ENCODE assay signal across 13 cellular contexts in genomic region chr6:154232013-154232920, GRCh38.
DNase-seq lines count a peak whose midpoint lies in the region; ATAC-seq and TF ChIP-seq lines count a peak whose summit lies in the region.
"Had no signal": no experiment of that assay in that cellular context is flagged by ENCODE, and none has a peak within 500 bp of the region (broad histone marks: within the 10 kb centered on the region; RNA-seq: fewer than 3 reads in every experiment).

No MANE protein-coding gene starts in this region.

- no peaks in the 10 kb centered on the region for H4K20me1 ChIP-seq in fibroblast of lung (ENCODE audit: control insufficient read depth, extremely low read depth, insufficient read depth, low read length)

- H3K4me3 ChIP-seq in fibroblast of lung (replicated peaks in 1 of 4; ENCODE audit: control extremely low read depth in 1 of 4, insufficient read depth in 1 of 4, low read depth in 3 of 4, low read length in 4 of 4) (no peak overlapping the region), vagina (no peak overlapping the region)

- H3K4me3 Mint-ChIP-seq in activated naive CD4-positive, alpha-beta T cell treated with anti-CD3 and anti-CD28 coated beads, Interleukin-2, amount 10 ng/mL, durations not matched to agents 7 days and 5 days: peak overlapping the region; percentile 45
- H3K4me3 Mint-ChIP-seq in activated CD4-positive, alpha-beta memory T cell treated with anti-CD3 and anti-CD28 coated beads, Interleukin-2, amount 10 ng/mL, durations not matched to agents 7 days and 5 days: peak overlapping the region; percentile 40
- peak overlapping the region; percentile 56 to 82 for H3K4me3 Mint-ChIP-seq in stimulated activated naive CD8-positive, alpha-beta T cell treated with anti-CD3 and anti-CD28 coated beads, Interleukin-15, amount 100 ng/mL, for 72 hours
- H3K4me3 Mint-ChIP-seq: H9, nephron had no signal

- intact Hi-C loops in vagina (cut with DNase I): no loop called here

- no peaks in the 10 kb centered on the region for H3K79me2 ChIP-seq in fibroblast of lung (ENCODE audit: control insufficient read depth, insufficient read depth, low read length)

- H3K27ac Mint-ChIP-seq in activated naive CD4-positive, alpha-beta T cell treated with anti-CD3 and anti-CD28 coated beads, Interleukin-2, amount 10 ng/mL, durations not matched to agents 7 days and 5 days: peak overlapping the region; percentile 81
- H3K27ac Mint-ChIP-seq in activated CD4-positive, alpha-beta memory T cell treated with anti-CD3 and anti-CD28 coated beads, Interleukin-2, amount 10 ng/mL, durations not matched to agents 7 days and 5 days: peak overlapping the region; percentile 60
- peak overlapping the region in 1 of 2 donors; percentile 80 for H3K27ac Mint-ChIP-seq in stimulated activated naive CD8-positive, alpha-beta T cell treated with anti-CD3 and anti-CD28 coated beads, Interleukin-15, amount 100 ng/mL, for 72 hours
- H3K27ac Mint-ChIP-seq: H9, nephron had no signal

- no peaks in the 10 kb centered on the region for H3K36me3 ChIP-seq in fibroblast of lung (ENCODE audit: control insufficient read depth, insufficient read depth, low read length)
- H3K36me3 ChIP-seq in vagina: no peaks in the 10 kb centered on the region

- H3K27ac ChIP-seq in fibroblast of lung (ENCODE audit: insufficient read depth, low read length): no peak overlapping the region
- no peak overlapping the region for H3K27ac ChIP-seq in vagina

- no peak for DNase-seq in activated naive CD4-positive, alpha-beta T cell treated with anti-CD3 and anti-CD28 coated beads, Interleukin-2, amount 10 ng/mL, durations not matched to agents 7 days and 5 days
- DNase-seq in activated naive CD4-positive, alpha-beta T cell treated with anti-CD3 and anti-CD28 coated beads, Interleukin-2, amount 50 U/mL, for 16 hours: no peak
- DNase-seq in activated CD4-positive, alpha-beta memory T cell treated with anti-CD3 and anti-CD28 coated beads, Interleukin-2, amount 10 ng/mL, durations not matched to agents 7 days and 5 days: no peak
- DNase-seq in fibroblast of lung (ENCODE audit: low read depth in 2 of 2): peak; percentile 39 to 57
- no peak for DNase-seq in stimulated activated naive CD8-positive, alpha-beta T cell treated with anti-CD3 and anti-CD28 coated beads, Interleukin-15, amount 100 ng/mL, for 72 hours
- DNase-seq in SW480 (ENCODE audit: low spot score): no peak
- no peak for DNase-seq in vagina (ENCODE audit: extremely low spot score in 2 of 2)
- no peak for DNase-seq in NCI-H774 (lab: John Stamatoyannopoulos, UW)
- DNase-seq: H9; NCI-H1105; stimulated activated CD8-positive, alpha-beta memory T cell treated with anti-CD3 and anti-CD28 coated beads, Interleukin-4, amount 100 ng/mL, for 48 hours; T-helper 9 cell had no signal

- H3K9me3 ChIP-seq in fibroblast of lung (ENCODE audit: control insufficient read depth, insufficient read depth, low read depth, low read length) (no peaks in the 10 kb centered on the region), vagina (no peaks in the 10 kb centered on the region)

- POLR2A ChIA-PET in activated CD4-positive, alpha-beta memory T cell treated with anti-CD3 and anti-CD28 coated beads, Interleukin-2, amount 10 ng/mL, durations not matched to agents 7 days and 5 days (lab: Charles Lee): interaction anchor here (1.4 to 7.4 kb wide), 4 partner anchors 9 to 75 kb away, joined by 6 to 116 read pairs (median 10); no protein-coding TSS in a partner anchor

- no peak overlapping the region for H3K4me2 ChIP-seq in fibroblast of lung (ENCODE audit: extremely low read depth, insufficient read depth, low read length)

- TF ChIP-seq POLR2A in vagina (IDR thresholded peaks at IDR 0.05): no peak

- H3K27me3 ChIP-seq in fibroblast of lung (ENCODE audit: control insufficient read depth, insufficient read depth, low read length): no peaks in the 10 kb centered on the region
- H3K27me3 ChIP-seq in vagina: no peaks in the 10 kb centered on the region

- TF ChIP-seq CTCF in fibroblast of lung (conservative IDR thresholded peaks at IDR 0.05 in 1 of 2, IDR thresholded peaks at IDR 0.05 in 1 of 2; ENCODE audit: low read depth in 1 of 2, low read length in 2 of 2): no peak
- no peak for TF ChIP-seq CTCF in vagina (IDR thresholded peaks at IDR 0.05)

- H3K36me3 Mint-ChIP-seq in activated naive CD4-positive, alpha-beta T cell treated with anti-CD3 and anti-CD28 coated beads, Interleukin-2, amount 10 ng/mL, durations not matched to agents 7 days and 5 days: peaks cover 26% of the 10 kb centered on the region
- H3K36me3 Mint-ChIP-seq in activated CD4-positive, alpha-beta memory T cell treated with anti-CD3 and anti-CD28 coated beads, Interleukin-2, amount 10 ng/mL, durations not matched to agents 7 days and 5 days (ENCODE audit: low read depth): peaks cover 7% of the 10 kb centered on the region

- H3K4me1 Mint-ChIP-seq in activated naive CD4-positive, alpha-beta T cell treated with anti-CD3 and anti-CD28 coated beads, Interleukin-2, amount 10 ng/mL, durations not matched to agents 7 days and 5 days: peaks cover 66% of the 10 kb centered on the region
- peaks cover 57% of the 10 kb centered on the region for H3K4me1 Mint-ChIP-seq in activated CD4-positive, alpha-beta memory T cell treated with anti-CD3 and anti-CD28 coated beads, Interleukin-2, amount 10 ng/mL, durations not matched to agents 7 days and 5 days
- H3K4me1 Mint-ChIP-seq in stimulated activated naive CD8-positive, alpha-beta T cell treated with anti-CD3 and anti-CD28 coated beads, Interleukin-15, amount 100 ng/mL, for 72 hours: peaks cover 93% of the 10 kb centered on the region

- H3K27me3 Mint-ChIP-seq in activated naive CD4-positive, alpha-beta T cell treated with anti-CD3 and anti-CD28 coated beads, Interleukin-2, amount 10 ng/mL, durations not matched to agents 7 days and 5 days: no peaks in the 10 kb centered on the region
- H3K27me3 Mint-ChIP-seq in activated CD4-positive, alpha-beta memory T cell treated with anti-CD3 and anti-CD28 coated beads, Interleukin-2, amount 10 ng/mL, durations not matched to agents 7 days and 5 days: no peaks in the 10 kb centered on the region
- no peaks in the 10 kb centered on the region for H3K27me3 Mint-ChIP-seq in stimulated activated naive CD8-positive, alpha-beta T cell treated with anti-CD3 and anti-CD28 coated beads, Interleukin-15, amount 100 ng/mL, for 72 hours

- H3K9ac ChIP-seq in fibroblast of lung (ENCODE audit: insufficient read depth, low read length): no peak overlapping the region

- H3K9me3 Mint-ChIP-seq in activated naive CD4-positive, alpha-beta T cell treated with anti-CD3 and anti-CD28 coated beads, Interleukin-2, amount 10 ng/mL, durations not matched to agents 7 days and 5 days: no peaks in the 10 kb centered on the region
- no peaks in the 10 kb centered on the region for H3K9me3 Mint-ChIP-seq in activated CD4-positive, alpha-beta memory T cell treated with anti-CD3 and anti-CD28 coated beads, Interleukin-2, amount 10 ng/mL, durations not matched to agents 7 days and 5 days
- no peaks in the 10 kb centered on the region for H3K9me3 Mint-ChIP-seq in stimulated activated naive CD8-positive, alpha-beta T cell treated with anti-CD3 and anti-CD28 coated beads, Interleukin-15, amount 100 ng/mL, for 72 hours
- H3K9me3 Mint-ChIP-seq: H9, nephron had no signal

- CTCF ChIA-PET in activated naive CD4-positive, alpha-beta T cell treated with anti-CD3 and anti-CD28 coated beads, Interleukin-2, amount 10 ng/mL, durations not matched to agents 7 days and 5 days (lab: Charles Lee): interaction anchor here (1.1 to 1.8 kb wide), 4 partner anchors 13 to 75 kb away, joined by 3 to 8 read pairs (median 4); no protein-coding TSS in a partner anchor
- CTCF ChIA-PET in activated CD4-positive, alpha-beta memory T cell treated with anti-CD3 and anti-CD28 coated beads, Interleukin-2, amount 10 ng/mL, durations not matched to agents 7 days and 5 days (lab: Charles Lee): interaction anchor here (1.0 to 1.3 kb wide), 5 partner anchors 9 to 75 kb away, joined by 4 to 6 read pairs (median 5); no protein-coding TSS in a partner anchor

- peak; percentile 63 for ATAC-seq in stimulated activated naive CD8-positive, alpha-beta T cell treated with anti-CD3 and anti-CD28 coated beads, Interleukin-15, amount 100 ng/mL, for 72 hours

- H3K4me1 ChIP-seq in fibroblast of lung (ENCODE audit: control insufficient read depth, extremely low read depth, insufficient read depth, low read length) (no peaks in the 10 kb centered on the region), vagina (no peaks in the 10 kb centered on the region)

- no peak overlapping the region for H2AFZ ChIP-seq in fibroblast of lung (ENCODE audit: low read length)

Comparison
In these comparisons a context has a peak if more than half of its experiments do, and no peak if none do; other contexts are left out.
1. DNase-seq: peak in fibroblast of lung (2 of 2); none in activated naive CD4-positive, alpha-beta T cell treated with anti-CD3 and anti-CD28 coated beads, Interleukin-2, amount 10 ng/mL, durations not matched to agents 7 days and 5 days (single experiment), activated naive CD4-positive, alpha-beta T cell treated with anti-CD3 and anti-CD28 coated beads, Interleukin-2, amount 50 U/mL, for 16 hours (single experiment), activated CD4-positive, alpha-beta memory T cell treated with anti-CD3 and anti-CD28 coated beads, Interleukin-2, amount 10 ng/mL, durations not matched to agents 7 days and 5 days (single experiment), stimulated activated naive CD8-positive, alpha-beta T cell treated with anti-CD3 and anti-CD28 coated beads, Interleukin-15, amount 100 ng/mL, for 72 hours (0 of 2), SW480 (single experiment), vagina (0 of 2) and NCI-H774 (single experiment).
2. Peak in every context shown above with its lines, with median percentiles within 50 percentile points of each other: H3K4me3 Mint-ChIP-seq.